In the genomic region with DNA sequence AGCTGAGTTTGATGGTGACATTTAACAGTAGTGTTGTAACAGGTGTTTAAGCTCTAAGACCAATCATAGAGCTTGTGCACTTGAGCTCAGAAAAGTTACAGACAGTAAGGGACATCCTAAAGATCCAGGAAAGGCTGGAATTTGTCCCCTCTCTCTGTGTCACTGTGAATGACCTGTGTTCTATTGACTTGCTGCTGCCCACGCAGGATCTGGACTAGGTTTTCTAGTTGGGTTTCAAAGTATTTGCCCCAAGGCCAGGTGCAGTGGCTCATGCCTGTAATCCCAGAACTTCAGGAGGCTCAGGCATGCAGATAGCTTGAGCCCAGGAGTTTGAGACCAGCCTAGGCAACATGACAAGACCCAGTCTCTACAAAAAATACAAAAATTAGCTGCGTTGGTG, we compare ENCODE assay signal across 9 cellular contexts. TPM values are rescaled to one million over a fixed set of nuclear protein-coding genes. Genes with fewer than 3 reads are reported as not detected.
"Had no signal": no experiment of that assay in that cellular context is flagged by ENCODE, and none has a peak within 500 bp of the region (broad histone marks: within the 10 kb centered on the region; RNA-seq: fewer than 3 reads in every experiment).

No MANE protein-coding gene starts in this region.

- H3K27ac ChIP-seq: GM23248, HL-60 had no signal

- H3K9ac ChIP-seq: GM23248 had no signal

- H3K9me3 ChIP-seq: HAP-1 had no signal

- ATAC-seq: HCT116 had no signal

- H3K4me1 Mint-ChIP-seq: IgD-negative memory B cell had no signal

- H2AFZ ChIP-seq: GM23248 had no signal

- DNase-seq: GM23248, GOT3, H7, HFFc6 had no signal

- H3K4me1 ChIP-seq: HAP-1 had no signal

- H3K36me3 ChIP-seq: HAP-1 had no signal

- H3K4me3 Mint-ChIP-seq: HFFc6, IgD-negative memory B cell had no signal

- H3K27ac Mint-ChIP-seq: HFFc6, IgD-negative memory B cell had no signal

- H3K36me3 Mint-ChIP-seq: IgD-negative memory B cell had no signal

- H3K4me3 ChIP-seq: GM23248, HAP-1 had no signal

- H3K9me3 Mint-ChIP-seq: HFFc6 had no signal

RNA-seq across cellular contexts. Expression of a gene that starts 17.1 kb away (rescaled TPM):
- total RNA-seq: GM23248, H7, HFFc6, HT1080 had no signal
- polyA plus RNA-seq: GM23248 had no signal
